ENCODE assay signal across 20 cellular contexts in genomic region chr1:167094690-167095089, GRCh38. TPM values are rescaled to one million over a fixed set of nuclear protein-coding genes. Genes with fewer than 3 reads are reported as not detected.
DNase-seq lines count a peak whose midpoint lies in the region; ATAC-seq and TF ChIP-seq lines count a peak whose summit lies in the region.
"Had no signal": no experiment of that assay in that cellular context is flagged by ENCODE, and none has a peak within 500 bp of the region (broad histone marks: within the 10 kb centered on the region; RNA-seq: fewer than 3 reads in every experiment).

No MANE protein-coding gene starts in this region.

- peak overlapping the region in 2 of 3 experiments; percentile 85 to 92 for H3K4me3 Mint-ChIP-seq in nephron
- H3K4me3 Mint-ChIP-seq: activated naive CD8-positive, alpha-beta T cell; activated T-helper 17 cell treated with anti-CD3 and anti-CD28 coated beads, Interleukin-2, amount 50 U/mL, for 72 hours; IgD-negative memory B cell had no signal

- no peak overlapping the region for H3K4me3 ChIP-seq in BLaER1 treated with 17β-estradiol and CSF1 and Interleukin-3, amounts not matched to agents 10 nM and 100 nM
- no peak overlapping the region for H3K4me3 ChIP-seq in WERI-Rb-1 (ENCODE audit: low read depth, low read length)
- H3K4me3 ChIP-seq: uterus had no signal

- no peaks in the 10 kb centered on the region for H3K36me3 ChIP-seq in BLaER1 treated with 17β-estradiol and CSF1 and Interleukin-3, amounts not matched to agents 10 nM and 100 nM
- H3K36me3 ChIP-seq in WERI-Rb-1: no peaks in the 10 kb centered on the region
- H3K36me3 ChIP-seq: uterus had no signal

- H4K20me1 ChIP-seq in BLaER1 treated with 17β-estradiol and CSF1 and Interleukin-3, amounts not matched to agents 10 nM and 100 nM: no peaks in the 10 kb centered on the region

- H3K27me3 ChIP-seq in BLaER1 treated with 17β-estradiol and CSF1 and Interleukin-3, amounts not matched to agents 10 nM and 100 nM: no peaks in the 10 kb centered on the region
- no peaks in the 10 kb centered on the region for H3K27me3 ChIP-seq in WERI-Rb-1 (ENCODE audit: insufficient read depth, low read depth, severe bottlenecking)
- H3K27me3 ChIP-seq: uterus had no signal

- DNase-seq in NCI-H69 (lab: John Stamatoyannopoulos, UW) (peak; percentile 61), glomerular visceral epithelial cell (ENCODE audit: extremely low spot score) (peak; percentile 54), WERI-Rb-1 (no peak), left colon (no peak)
- DNase-seq: C1 segment of cervical spinal cord; cortex of kidney; GOT3; NCI-H187 treated with DMSO at 0.1 percent for 48 hours; NCI-H446 treated with DMSO at 0.1 percent for 48 hours; NK-92 treated with Interleukin-12 subunit alpha and Interleukin-12 subunit beta, amount 100 ng/mL, for 24 hours; stimulated activated CD8-positive, alpha-beta memory T cell treated with anti-CD3 and anti-CD28 coated beads, Interleukin-4, amount 100 ng/mL, for 48 hours; uterus had no signal

- no peak overlapping the region for H3K27ac ChIP-seq in BLaER1 treated with 17β-estradiol and CSF1 and Interleukin-3, amounts not matched to agents 10 nM and 100 nM
- no peak overlapping the region for H3K27ac ChIP-seq in WERI-Rb-1
- H3K27ac ChIP-seq: uterus had no signal

- peak overlapping the region; percentile 67 to 86 (median 74) for H3K27ac Mint-ChIP-seq in nephron
- H3K27ac Mint-ChIP-seq: activated naive CD8-positive, alpha-beta T cell; activated T-helper 17 cell treated with anti-CD3 and anti-CD28 coated beads, Interleukin-2, amount 50 U/mL, for 72 hours had no signal

- H3K36me3 Mint-ChIP-seq in nephron (ENCODE audit: low read depth): peaks cover 3% of the 10 kb centered on the region
- H3K36me3 Mint-ChIP-seq: IgD-negative memory B cell had no signal

- TF ChIP-seq CTCF in nephron (IDR thresholded peaks at IDR 0.05; ENCODE audit: unreplicated experiment in 3 of 3) (no peak), WERI-Rb-1 (IDR thresholded peaks at IDR 0.05; ENCODE audit: low read depth, low read length) (no peak)

- H3K27me3 Mint-ChIP-seq in nephron (ENCODE audit: low read depth): peaks cover 4% of the 10 kb centered on the region
- H3K27me3 Mint-ChIP-seq: activated naive CD8-positive, alpha-beta T cell had no signal

- ATAC-seq in GM21786 (IDR thresholded peaks at IDR 0.05; ENCODE audit: unreplicated experiment) (no peak), left colon (no peak), GM19023 (IDR thresholded peaks at IDR 0.05; ENCODE audit: unreplicated experiment) (no peak)
- ATAC-seq: activated T-helper 17 cell treated with anti-CD3 and anti-CD28 coated beads, Interleukin-2, amount 50 U/mL, for 72 hours had no signal

- peaks cover 5% of the 10 kb centered on the region for H3K9me3 Mint-ChIP-seq in nephron
- H3K9me3 Mint-ChIP-seq: activated T-helper 17 cell treated with anti-CD3 and anti-CD28 coated beads, Interleukin-2, amount 50 U/mL, for 72 hours had no signal

- peaks cover 27 to 43% (median 38%) of the 10 kb centered on the region in 10 experiments for H3K4me1 ChIP-seq in BLaER1 treated with 17β-estradiol and CSF1 and Interleukin-3, amounts not matched to agents 10 nM and 100 nM
- H3K4me1 ChIP-seq: uterus had no signal

- intact Hi-C loops in left colon (cut with DNase I, micrococcal nuclease): no loop called here

- H3K9ac ChIP-seq in BLaER1 treated with 17β-estradiol and CSF1 and Interleukin-3, amounts not matched to agents 10 nM and 100 nM: no peak overlapping the region

- H3K4me2 ChIP-seq in BLaER1 treated with 17β-estradiol and CSF1 and Interleukin-3, amounts not matched to agents 10 nM and 100 nM: peak overlapping the region; percentile 50 to 80 (median 68); a peak in 21 of 22 replicates

- H3K4me1 Mint-ChIP-seq in nephron: peaks cover 31% of the 10 kb centered on the region

- peaks cover 5 to 21% (median 18%) of the 10 kb centered on the region in 11 experiments; a peak in 20 of 22 replicates for H3K9me3 ChIP-seq in BLaER1 treated with 17β-estradiol and CSF1 and Interleukin-3, amounts not matched to agents 10 nM and 100 nM (replicated peaks in 1 of 11)
- no peaks in the 10 kb centered on the region for H3K9me3 ChIP-seq in WERI-Rb-1 (ENCODE audit: severe bottlenecking)
- H3K9me3 ChIP-seq: uterus had no signal

RNA-seq across cellular contexts. Expression of gene STYXL2, which starts 0.8 kb away (rescaled TPM):
- total RNA-seq in left colon: under 1 TPM in 1 of 2 donors, not detected in 1; 0.34 TPM
- total RNA-seq: activated T-helper 17 cell treated with anti-CD3 and anti-CD28 coated beads, Interleukin-2, amount 50 U/mL, for 72 hours; fibroblast of lung had no signal

RNA-seq across cellular contexts. Expression of gene GPA33, which starts 4.5 kb away (rescaled TPM):
- total RNA-seq in left colon: 100 to 1,000 TPM; 584 to 629 TPM
- total RNA-seq: fibroblast of lung had no signal

Comparison
In these comparisons a context has a peak if more than half of its experiments do, and no peak if none do; other contexts are left out.
1. DNase-seq: peak in NCI-H69 (single experiment) and glomerular visceral epithelial cell (single experiment); none in WERI-Rb-1 (single experiment) and left colon (0 of 2).